Comparison of ENCODE assay signal across 1 cellular context in the genomic region with DNA sequence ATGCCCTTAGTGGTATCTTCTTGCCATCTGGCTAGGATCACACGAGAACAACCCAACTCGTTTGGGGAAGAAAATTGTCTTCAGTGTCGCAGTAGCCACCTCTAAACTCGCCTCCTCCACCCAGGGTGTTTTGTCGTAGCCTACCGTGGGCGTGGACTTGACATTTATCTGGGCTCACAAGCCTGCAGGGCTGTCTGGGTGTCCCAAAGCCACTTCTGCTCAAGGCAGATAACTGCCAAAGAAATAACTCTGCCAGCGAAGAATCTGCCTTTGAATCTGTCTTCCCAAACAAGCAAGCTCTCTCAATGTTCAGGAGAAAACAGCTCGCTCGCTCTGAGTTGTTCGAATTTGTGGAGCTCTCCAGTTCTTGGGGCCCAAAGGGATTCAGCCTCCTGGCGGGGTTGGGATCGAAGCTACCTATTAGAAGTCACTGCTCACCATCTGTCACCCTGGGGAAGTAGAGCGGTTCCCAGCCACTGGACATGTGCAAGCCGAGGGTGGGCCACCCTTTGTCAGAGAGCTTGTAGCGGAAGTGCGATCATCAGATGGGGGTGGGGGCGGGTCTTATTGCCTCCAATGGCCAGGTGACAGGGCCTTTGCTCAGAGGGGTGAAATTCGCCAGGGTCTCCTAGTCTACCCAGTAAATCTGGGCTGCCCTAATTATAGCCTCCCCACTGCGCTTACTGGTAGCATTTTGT.
TF ChIP-seq lines count a peak whose summit lies in the region.

No MANE protein-coding gene starts in this region.

TF ChIP-seq in K562, 482 proteins besides CTCF, POLR2A, EP300 and RAD21 (continued from another document and continues in another):
- TF ChIP-seq, protein P1, sequence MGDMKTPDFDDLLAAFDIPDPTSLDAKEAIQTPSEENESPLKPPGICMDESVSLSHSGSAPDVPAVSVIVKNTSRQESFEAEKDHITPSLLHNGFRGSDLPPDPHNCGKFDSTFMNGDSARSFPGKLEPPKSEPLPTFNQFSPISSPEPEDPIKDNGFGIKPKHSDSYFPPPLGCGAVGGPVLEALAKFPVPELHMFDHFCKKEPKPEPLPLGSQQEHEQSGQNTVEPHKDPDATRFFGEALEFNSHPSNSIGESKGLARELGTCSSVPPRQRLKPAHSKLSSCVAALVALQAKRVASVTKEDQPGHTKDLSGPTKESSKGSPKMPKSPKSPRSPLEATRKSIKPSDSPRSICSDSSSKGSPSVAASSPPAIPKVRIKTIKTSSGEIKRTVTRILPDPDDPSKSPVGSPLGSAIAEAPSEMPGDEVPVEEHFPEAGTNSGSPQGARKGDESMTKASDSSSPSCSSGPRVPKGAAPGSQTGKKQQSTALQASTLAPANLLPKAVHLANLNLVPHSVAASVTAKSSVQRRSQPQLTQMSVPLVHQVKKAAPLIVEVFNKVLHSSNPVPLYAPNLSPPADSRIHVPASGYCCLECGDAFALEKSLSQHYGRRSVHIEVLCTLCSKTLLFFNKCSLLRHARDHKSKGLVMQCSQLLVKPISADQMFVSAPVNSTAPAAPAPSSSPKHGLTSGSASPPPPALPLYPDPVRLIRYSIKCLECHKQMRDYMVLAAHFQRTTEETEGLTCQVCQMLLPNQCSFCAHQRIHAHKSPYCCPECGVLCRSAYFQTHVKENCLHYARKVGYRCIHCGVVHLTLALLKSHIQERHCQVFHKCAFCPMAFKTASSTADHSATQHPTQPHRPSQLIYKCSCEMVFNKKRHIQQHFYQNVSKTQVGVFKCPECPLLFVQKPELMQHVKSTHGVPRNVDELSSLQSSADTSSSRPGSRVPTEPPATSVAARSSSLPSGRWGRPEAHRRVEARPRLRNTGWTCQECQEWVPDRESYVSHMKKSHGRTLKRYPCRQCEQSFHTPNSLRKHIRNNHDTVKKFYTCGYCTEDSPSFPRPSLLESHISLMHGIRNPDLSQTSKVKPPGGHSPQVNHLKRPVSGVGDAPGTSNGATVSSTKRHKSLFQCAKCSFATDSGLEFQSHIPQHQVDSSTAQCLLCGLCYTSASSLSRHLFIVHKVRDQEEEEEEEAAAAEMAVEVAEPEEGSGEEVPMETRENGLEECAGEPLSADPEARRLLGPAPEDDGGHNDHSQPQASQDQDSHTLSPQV (IDR thresholded peaks at IDR 0.05), result peak; percentile 60; the same call in 1 of the 2 replicates
- TF ChIP-seq BHLHE40 (IDR thresholded peaks at IDR 0.05; ENCODE audit: low read length) (peak; percentile 64), ATF1 (CRISPR knock-in tag; IDR thresholded peaks at IDR 0.05) (no peak), ATF1 (tag; IDR thresholded peaks at IDR 0.05) (peak; percentile 85), ETV5 (CRISPR knock-in tag; IDR thresholded peaks at IDR 0.05; ENCODE audit: low read depth) (peak; percentile 56; the same call in 1 of the 2 replicates), HMGN3 (IDR thresholded peaks at IDR 0.05; ENCODE audit: borderline replicate concordance, extremely low read depth, insufficient read length, low read depth, low read length) (peak; percentile 63), TRIM24 (IDR thresholded peaks at IDR 0.05) (peak; percentile 87 to 91), ZNF780A (CRISPR knock-in tag; IDR thresholded peaks at IDR 0.05) (no peak), PHF8 (IDR thresholded peaks at IDR 0.05; ENCODE audit: borderline replicate concordance, low read length) (peak; percentile 57; the same call in 1 of the 2 replicates), NBN (IDR thresholded peaks at IDR 0.05; ENCODE audit: low read depth) (peak; percentile 89), SAFB (IDR thresholded peaks at IDR 0.05; ENCODE audit: borderline replicate concordance, low read depth, low read length) (no peak; the same call in 1 of the 2 replicates), BRD4 (IDR thresholded peaks at IDR 0.05) (peak; percentile 19; the same call in 1 of the 2 replicates), JUND (IDR thresholded peaks at IDR 0.05; ENCODE audit: borderline replicate concordance, low read depth, low read length) (peak; percentile 66), JUND (tag; IDR thresholded peaks at IDR 0.05; ENCODE audit: borderline replicate concordance, low read depth, low read length) (peak; percentile 70; the same call in 2 of the 3 replicates), SRF (CRISPR knock-in tag; IDR thresholded peaks at IDR 0.05) (0 out of 4 replicates have a peak, but pooled peaks of 1 of the 2 experiments have one; percentile 53), SMARCA4 (IDR thresholded peaks at IDR 0.05) (peak; percentile 98), ZBTB7A (IDR thresholded peaks at IDR 0.05; ENCODE audit: borderline replicate concordance, control insufficient read depth, low read depth, low read length) (peak; percentile 75; the same call in 1 of the 2 replicates), TAF1 (IDR thresholded peaks at IDR 0.05; ENCODE audit: control insufficient read depth, extremely low read depth, insufficient read depth, low read length, severe bottlenecking) (peak; percentile 23), NFE2 (IDR thresholded peaks at IDR 0.05; ENCODE audit: low read depth) (0 out of 2 replicates have a peak, but pooled peaks have one; percentile 42), ZNF384 (IDR thresholded peaks at IDR 0.05; ENCODE audit: low read depth, low read length) (0 out of 2 replicates have a peak, but pooled peaks have one; percentile 53), CCNT2 (IDR thresholded peaks at IDR 0.05; ENCODE audit: borderline replicate concordance, extremely low read depth, insufficient read length, low read depth, low read length) (peak; percentile 87), TCF7 (IDR thresholded peaks at IDR 0.05; ENCODE audit: borderline replicate concordance) (no peak), SMAD4 (CRISPR knock-in tag; conservative IDR thresholded peaks at IDR 0.05) (peak; percentile 99), MYC (IDR thresholded peaks at IDR 0.05; ENCODE audit: low read depth, low read length) (peak; percentile 72), MYC (CRISPR knock-in tag; IDR thresholded peaks at IDR 0.05; ENCODE audit: borderline replicate concordance, low read depth) (no peak), MAZ (CRISPR knock-in tag; conservative IDR thresholded peaks at IDR 0.05 in 1 of 2, IDR thresholded peaks at IDR 0.05 in 1 of 2) (peak; percentile 53 to 58; a peak in 2 of 4 replicates), MBD2 (IDR thresholded peaks at IDR 0.05; ENCODE audit: borderline replicate concordance, low read depth) (peak; percentile 77), CBFA2T2 (conservative IDR thresholded peaks at IDR 0.05) (peak; percentile 97), NR4A1 (CRISPR knock-in tag; IDR thresholded peaks at IDR 0.05) (no peak), NR4A1 (tag; IDR thresholded peaks at IDR 0.05) (peak; percentile 64; the same call in 1 of the 2 replicates), BDP1 (IDR thresholded peaks at IDR 0.05; ENCODE audit: insufficient read depth, insufficient read length) (no peak)
- TF ChIP-seq, protein P2, sequence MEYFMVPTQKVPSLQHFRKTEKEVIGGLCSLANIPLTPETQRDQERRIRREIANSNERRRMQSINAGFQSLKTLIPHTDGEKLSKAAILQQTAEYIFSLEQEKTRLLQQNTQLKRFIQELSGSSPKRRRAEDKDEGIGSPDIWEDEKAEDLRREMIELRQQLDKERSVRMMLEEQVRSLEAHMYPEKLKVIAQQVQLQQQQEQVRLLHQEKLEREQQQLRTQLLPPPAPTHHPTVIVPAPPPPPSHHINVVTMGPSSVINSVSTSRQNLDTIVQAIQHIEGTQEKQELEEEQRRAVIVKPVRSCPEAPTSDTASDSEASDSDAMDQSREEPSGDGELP (CRISPR knock-in tag; IDR thresholded peaks at IDR 0.05; ENCODE audit: borderline replicate concordance), result peak; percentile 68; the same call in 1 of the 2 replicates
- TF ChIP-seq, protein P3, sequence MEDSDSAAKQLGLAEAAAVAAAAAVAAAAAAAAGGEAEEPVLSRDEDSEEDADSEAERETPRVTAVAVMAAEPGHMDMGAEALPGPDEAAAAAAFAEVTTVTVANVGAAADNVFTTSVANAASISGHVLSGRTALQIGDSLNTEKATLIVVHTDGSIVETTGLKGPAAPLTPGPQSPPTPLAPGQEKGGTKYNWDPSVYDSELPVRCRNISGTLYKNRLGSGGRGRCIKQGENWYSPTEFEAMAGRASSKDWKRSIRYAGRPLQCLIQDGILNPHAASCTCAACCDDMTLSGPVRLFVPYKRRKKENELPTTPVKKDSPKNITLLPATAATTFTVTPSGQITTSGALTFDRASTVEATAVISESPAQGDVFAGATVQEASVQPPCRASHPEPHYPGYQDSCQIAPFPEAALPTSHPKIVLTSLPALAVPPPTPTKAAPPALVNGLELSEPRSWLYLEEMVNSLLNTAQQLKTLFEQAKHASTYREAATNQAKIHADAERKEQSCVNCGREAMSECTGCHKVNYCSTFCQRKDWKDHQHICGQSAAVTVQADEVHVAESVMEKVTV (CRISPR knock-in tag; IDR thresholded peaks at IDR 0.05), result 0 out of 2 replicates have a peak, but pooled peaks have one; percentile 4
- TF ChIP-seq, protein P4, sequence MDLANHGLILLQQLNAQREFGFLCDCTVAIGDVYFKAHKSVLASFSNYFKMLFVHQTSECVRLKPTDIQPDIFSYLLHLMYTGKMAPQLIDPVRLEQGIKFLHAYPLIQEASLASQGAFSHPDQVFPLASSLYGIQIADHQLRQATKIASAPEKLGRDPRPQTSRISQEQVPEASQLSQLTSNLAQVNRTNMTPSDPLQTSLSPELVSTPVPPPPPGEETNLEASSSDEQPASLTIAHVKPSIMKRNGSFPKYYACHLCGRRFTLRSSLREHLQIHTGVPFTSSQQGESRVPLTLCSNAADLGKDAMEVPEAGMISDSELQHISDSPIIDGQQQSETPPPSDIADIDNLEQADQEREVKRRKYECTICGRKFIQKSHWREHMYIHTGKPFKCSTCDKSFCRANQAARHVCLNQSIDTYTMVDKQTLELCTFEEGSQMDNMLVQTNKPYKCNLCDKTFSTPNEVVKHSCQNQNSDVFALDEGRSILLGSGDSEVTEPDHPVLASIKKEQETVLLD (IDR thresholded peaks at IDR 0.05), result peak; percentile 74; the same call in 1 of the 2 replicates
- TF ChIP-seq, protein P5, sequence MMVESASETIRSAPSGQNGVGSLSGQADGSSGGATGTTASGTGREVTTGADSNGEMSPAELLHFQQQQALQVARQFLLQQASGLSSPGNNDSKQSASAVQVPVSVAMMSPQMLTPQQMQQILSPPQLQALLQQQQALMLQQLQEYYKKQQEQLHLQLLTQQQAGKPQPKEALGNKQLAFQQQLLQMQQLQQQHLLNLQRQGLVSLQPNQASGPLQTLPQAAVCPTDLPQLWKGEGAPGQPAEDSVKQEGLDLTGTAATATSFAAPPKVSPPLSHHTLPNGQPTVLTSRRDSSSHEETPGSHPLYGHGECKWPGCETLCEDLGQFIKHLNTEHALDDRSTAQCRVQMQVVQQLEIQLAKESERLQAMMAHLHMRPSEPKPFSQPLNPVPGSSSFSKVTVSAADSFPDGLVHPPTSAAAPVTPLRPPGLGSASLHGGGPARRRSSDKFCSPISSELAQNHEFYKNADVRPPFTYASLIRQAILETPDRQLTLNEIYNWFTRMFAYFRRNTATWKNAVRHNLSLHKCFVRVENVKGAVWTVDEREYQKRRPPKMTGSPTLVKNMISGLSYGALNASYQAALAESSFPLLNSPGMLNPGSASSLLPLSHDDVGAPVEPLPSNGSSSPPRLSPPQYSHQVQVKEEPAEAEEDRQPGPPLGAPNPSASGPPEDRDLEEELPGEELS (CRISPR knock-in tag; IDR thresholded peaks at IDR 0.05; ENCODE audit: borderline replicate concordance), result no peak
- TF ChIP-seq, protein P6, sequence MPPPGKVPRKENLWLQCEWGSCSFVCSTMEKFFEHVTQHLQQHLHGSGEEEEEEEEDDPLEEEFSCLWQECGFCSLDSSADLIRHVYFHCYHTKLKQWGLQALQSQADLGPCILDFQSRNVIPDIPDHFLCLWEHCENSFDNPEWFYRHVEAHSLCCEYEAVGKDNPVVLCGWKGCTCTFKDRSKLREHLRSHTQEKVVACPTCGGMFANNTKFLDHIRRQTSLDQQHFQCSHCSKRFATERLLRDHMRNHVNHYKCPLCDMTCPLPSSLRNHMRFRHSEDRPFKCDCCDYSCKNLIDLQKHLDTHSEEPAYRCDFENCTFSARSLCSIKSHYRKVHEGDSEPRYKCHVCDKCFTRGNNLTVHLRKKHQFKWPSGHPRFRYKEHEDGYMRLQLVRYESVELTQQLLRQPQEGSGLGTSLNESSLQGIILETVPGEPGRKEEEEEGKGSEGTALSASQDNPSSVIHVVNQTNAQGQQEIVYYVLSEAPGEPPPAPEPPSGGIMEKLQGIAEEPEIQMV (tag; conservative IDR thresholded peaks at IDR 0.05; ENCODE audit: low read depth), result 0 out of 2 replicates have a peak, but pooled peaks have one; percentile 32
- TF ChIP-seq, protein P7, sequence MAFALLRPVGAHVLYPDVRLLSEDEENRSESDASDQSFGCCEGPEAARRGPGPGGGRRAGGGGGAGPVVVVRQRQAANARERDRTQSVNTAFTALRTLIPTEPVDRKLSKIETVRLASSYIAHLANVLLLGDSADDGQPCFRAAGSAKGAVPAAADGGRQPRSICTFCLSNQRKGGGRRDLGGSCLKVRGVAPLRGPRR (CRISPR knock-in tag; IDR thresholded peaks at IDR 0.05), result 0 out of 2 replicates have a peak, but pooled peaks have one; percentile 43
- TF ChIP-seq, protein P8, sequence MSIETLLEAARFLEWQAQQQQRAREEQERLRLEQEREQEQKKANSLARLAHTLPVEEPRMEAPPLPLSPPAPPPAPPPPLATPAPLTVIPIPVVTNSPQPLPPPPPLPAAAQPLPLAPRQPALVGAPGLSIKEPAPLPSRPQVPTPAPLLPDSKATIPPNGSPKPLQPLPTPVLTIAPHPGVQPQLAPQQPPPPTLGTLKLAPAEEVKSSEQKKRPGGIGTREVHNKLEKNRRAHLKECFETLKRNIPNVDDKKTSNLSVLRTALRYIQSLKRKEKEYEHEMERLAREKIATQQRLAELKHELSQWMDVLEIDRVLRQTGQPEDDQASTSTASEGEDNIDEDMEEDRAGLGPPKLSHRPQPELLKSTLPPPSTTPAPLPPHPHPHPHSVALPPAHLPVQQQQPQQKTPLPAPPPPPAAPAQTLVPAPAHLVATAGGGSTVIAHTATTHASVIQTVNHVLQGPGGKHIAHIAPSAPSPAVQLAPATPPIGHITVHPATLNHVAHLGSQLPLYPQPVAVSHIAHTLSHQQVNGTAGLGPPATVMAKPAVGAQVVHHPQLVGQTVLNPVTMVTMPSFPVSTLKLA (conservative IDR thresholded peaks at IDR 0.05), result peak; percentile 72 to 85
- TF ChIP-seq, protein P9, sequence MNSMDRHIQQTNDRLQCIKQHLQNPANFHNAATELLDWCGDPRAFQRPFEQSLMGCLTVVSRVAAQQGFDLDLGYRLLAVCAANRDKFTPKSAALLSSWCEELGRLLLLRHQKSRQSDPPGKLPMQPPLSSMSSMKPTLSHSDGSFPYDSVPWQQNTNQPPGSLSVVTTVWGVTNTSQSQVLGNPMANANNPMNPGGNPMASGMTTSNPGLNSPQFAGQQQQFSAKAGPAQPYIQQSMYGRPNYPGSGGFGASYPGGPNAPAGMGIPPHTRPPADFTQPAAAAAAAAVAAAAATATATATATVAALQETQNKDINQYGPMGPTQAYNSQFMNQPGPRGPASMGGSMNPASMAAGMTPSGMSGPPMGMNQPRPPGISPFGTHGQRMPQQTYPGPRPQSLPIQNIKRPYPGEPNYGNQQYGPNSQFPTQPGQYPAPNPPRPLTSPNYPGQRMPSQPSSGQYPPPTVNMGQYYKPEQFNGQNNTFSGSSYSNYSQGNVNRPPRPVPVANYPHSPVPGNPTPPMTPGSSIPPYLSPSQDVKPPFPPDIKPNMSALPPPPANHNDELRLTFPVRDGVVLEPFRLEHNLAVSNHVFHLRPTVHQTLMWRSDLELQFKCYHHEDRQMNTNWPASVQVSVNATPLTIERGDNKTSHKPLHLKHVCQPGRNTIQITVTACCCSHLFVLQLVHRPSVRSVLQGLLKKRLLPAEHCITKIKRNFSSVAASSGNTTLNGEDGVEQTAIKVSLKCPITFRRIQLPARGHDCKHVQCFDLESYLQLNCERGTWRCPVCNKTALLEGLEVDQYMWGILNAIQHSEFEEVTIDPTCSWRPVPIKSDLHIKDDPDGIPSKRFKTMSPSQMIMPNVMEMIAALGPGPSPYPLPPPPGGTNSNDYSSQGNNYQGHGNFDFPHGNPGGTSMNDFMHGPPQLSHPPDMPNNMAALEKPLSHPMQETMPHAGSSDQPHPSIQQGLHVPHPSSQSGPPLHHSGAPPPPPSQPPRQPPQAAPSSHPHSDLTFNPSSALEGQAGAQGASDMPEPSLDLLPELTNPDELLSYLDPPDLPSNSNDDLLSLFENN (IDR thresholded peaks at IDR 0.05; ENCODE audit: low read depth in 2 of 2, low read length in 2 of 2), result peak in 1 of 2 experiments; percentile 96; a peak in 2 of 4 replicates
